Comparison of ENCODE assay signal across 22 cellular contexts in the genomic region with DNA sequence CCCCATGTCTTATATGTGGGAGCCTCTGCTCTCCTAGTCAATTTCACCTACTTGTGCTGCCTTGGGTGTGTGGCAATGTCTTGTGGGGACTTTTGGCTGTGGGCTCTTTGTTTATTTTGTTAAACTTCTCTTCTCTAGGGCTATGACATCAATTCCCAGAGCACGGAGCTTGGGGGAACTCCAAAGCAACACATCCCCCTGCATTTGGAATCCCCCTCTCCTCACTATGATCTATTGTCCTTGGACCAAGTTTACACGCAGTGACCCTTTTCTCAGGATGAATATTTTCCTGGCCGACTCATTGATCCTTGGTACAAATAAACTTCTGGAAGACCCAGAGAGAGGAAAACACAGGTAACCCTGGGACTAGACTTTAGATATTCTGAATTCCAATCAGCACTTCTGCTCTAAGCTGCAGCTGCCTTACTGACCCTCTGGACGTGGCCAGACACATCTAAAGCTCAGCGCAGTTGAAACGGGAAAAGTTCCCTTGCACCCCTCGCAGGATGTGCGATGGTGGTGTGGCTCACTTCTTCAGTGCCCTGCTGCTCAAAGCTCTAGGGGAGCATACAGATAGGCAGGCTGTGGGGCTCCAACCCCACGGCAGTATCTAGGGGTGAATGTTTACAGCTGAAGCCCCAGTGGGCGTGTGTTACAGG.
"Had no signal": no experiment of that assay in that cellular context is flagged by ENCODE, and none has a peak within 500 bp of the region (broad histone marks: within the 10 kb centered on the region; RNA-seq: fewer than 3 reads in every experiment).

No MANE protein-coding gene starts in this region.

- H3K4me3 ChIP-seq: esophagus squamous epithelium, heart right ventricle, ovary, smooth muscle cell, tibial nerve, uterus had no signal

- DNase-seq: activated CD4-positive, alpha-beta T cell treated with anti-CD3 and anti-CD28 coated beads, Interleukin-2, amount 10 ng/mL, durations not matched to agents 7 days and 5 days; activated CD8-positive, alpha-beta T cell treated with anti-CD3 and anti-CD28 coated beads, Interleukin-2, amount 10 ng/mL, durations not matched to agents 7 days and 5 days; activated gamma-delta T cell; activated T-cell treated with anti-CD3 and anti-CD28 coated beads, Interleukin-2, amount 50 U/mL, for 4 hours; effector memory CD8-positive, alpha-beta T cell; esophagus squamous epithelium; heart right ventricle; immature natural killer cell; kidney glomerular epithelial cell; mesenchymal stem cell; naive thymus-derived CD4-positive, alpha-beta T cell; ovary; stimulated activated CD4-positive, alpha-beta T cell treated with anti-CD3 and anti-CD28 coated beads, Interleukin-4, amount 100 ng/mL, for 1 hour; T-helper 1 cell; T-helper 9 cell; uterus had no signal

- H3K4me3 Mint-ChIP-seq: activated CD4-positive, alpha-beta T cell treated with anti-CD3 and anti-CD28 coated beads, Interleukin-2, amount 10 ng/mL, durations not matched to agents 7 days and 5 days; activated CD8-positive, alpha-beta T cell treated with anti-CD3 and anti-CD28 coated beads, Interleukin-2, amount 10 ng/mL, durations not matched to agents 7 days and 5 days; activated naive CD4-positive, alpha-beta T cell treated with anti-CD3 and anti-CD28 coated beads, Interleukin-2, amount 50 U/mL, for 24 hours; activated T-cell treated with anti-CD3 and anti-CD28 coated beads, Interleukin-2, amount 50 U/mL, for 4 hours; dendritic cell treated with granulocyte-macrophage colony-stimulating factor and Interleukin-4, amounts not matched to agents 40 ng/mL and 50 ng/mL, for 4 days; effector memory CD8-positive, alpha-beta T cell; immature natural killer cell; naive thymus-derived CD4-positive, alpha-beta T cell had no signal

- H3K4me1 Mint-ChIP-seq: activated CD4-positive, alpha-beta T cell treated with anti-CD3 and anti-CD28 coated beads, Interleukin-2, amount 10 ng/mL, durations not matched to agents 7 days and 5 days; activated naive CD4-positive, alpha-beta T cell treated with anti-CD3 and anti-CD28 coated beads, Interleukin-2, amount 50 U/mL, for 24 hours; immature natural killer cell; naive thymus-derived CD4-positive, alpha-beta T cell had no signal

- H3K27ac ChIP-seq: esophagus squamous epithelium, heart right ventricle, ovary, tibial nerve, uterus had no signal

- ATAC-seq: activated CD4-positive, CD25-positive, alpha-beta regulatory T cell treated with anti-CD3 and anti-CD28 coated beads, Interleukin-2, amount 50 U/mL, for 24 hours; activated CD8-positive, alpha-beta T cell treated with anti-CD3 and anti-CD28 coated beads, Interleukin-2, amount 10 ng/mL, durations not matched to agents 7 days and 5 days; activated T-cell treated with anti-CD3 and anti-CD28 coated beads, Interleukin-2, amount 50 U/mL, for 4 hours; effector memory CD8-positive, alpha-beta T cell; heart right ventricle; naive thymus-derived CD4-positive, alpha-beta T cell; sciatic nerve had no signal

- H3K27ac Mint-ChIP-seq: activated CD4-positive, alpha-beta T cell treated with anti-CD3 and anti-CD28 coated beads, Interleukin-2, amount 10 ng/mL, durations not matched to agents 7 days and 5 days; activated CD8-positive, alpha-beta T cell treated with anti-CD3 and anti-CD28 coated beads, Interleukin-2, amount 10 ng/mL, durations not matched to agents 7 days and 5 days; activated naive CD4-positive, alpha-beta T cell treated with anti-CD3 and anti-CD28 coated beads, Interleukin-2, amount 50 U/mL, for 24 hours; dendritic cell treated with granulocyte-macrophage colony-stimulating factor and Interleukin-4, amounts not matched to agents 40 ng/mL and 50 ng/mL, for 4 days; effector memory CD8-positive, alpha-beta T cell; immature natural killer cell; naive thymus-derived CD4-positive, alpha-beta T cell had no signal

- H3K36me3 Mint-ChIP-seq: activated naive CD4-positive, alpha-beta T cell treated with anti-CD3 and anti-CD28 coated beads, Interleukin-2, amount 50 U/mL, for 24 hours; immature natural killer cell had no signal

- H3K9me3 Mint-ChIP-seq: activated naive CD4-positive, alpha-beta T cell treated with anti-CD3 and anti-CD28 coated beads, Interleukin-2, amount 50 U/mL, for 24 hours; activated T-cell treated with anti-CD3 and anti-CD28 coated beads, Interleukin-2, amount 50 U/mL, for 4 hours; dendritic cell treated with granulocyte-macrophage colony-stimulating factor and Interleukin-4, amounts not matched to agents 40 ng/mL and 50 ng/mL, for 4 days; effector memory CD8-positive, alpha-beta T cell; immature natural killer cell had no signal

- H3K27me3 ChIP-seq: esophagus squamous epithelium, heart right ventricle, ovary, tibial nerve, uterus had no signal
